ENCODE assay signal across 8 cellular contexts in genomic region chr19:15452111-15453047, GRCh38. TPM values are rescaled to one million over a fixed set of nuclear protein-coding genes. Genes with fewer than 3 reads are reported as not detected.
DNase-seq lines count a peak whose midpoint lies in the region; ATAC-seq and TF ChIP-seq lines count a peak whose summit lies in the region.

No MANE protein-coding gene starts in this region.

- peak; percentile 70 to 79 (median 76) for ATAC-seq in right lobe of liver
- ATAC-seq in HG02763 (IDR thresholded peaks at IDR 0.05; ENCODE audit: unreplicated experiment) = no peak

- H3K27ac ChIP-seq in right lobe of liver = peak overlapping the region in 2 of 3 donors; percentile 28 to 47
- peak overlapping the region; percentile 39 to 75 for H3K27ac ChIP-seq in tibial artery

- 22% methylated on average over 9 of the region's 37 CpGs for whole genome bisulfite sequencing in right lobe of liver (ENCODE audit: insufficient coverage, low coverage, low lambda C conversion rate, missing lambda C conversion rate)

- H3K4me3 ChIP-seq in right lobe of liver = peak overlapping the region; percentile 36 to 55 (median 53)
- H3K4me3 ChIP-seq in tibial artery = peak overlapping the region; percentile 54

- peak; percentile 73 for DNase-seq in activated effector memory CD4-positive, alpha-beta T cell treated with anti-CD3 and anti-CD28 coated beads, Interleukin-2, amount 50 U/mL, for 16 hours
- no peak for DNase-seq in activated effector memory CD4-positive, alpha-beta T cell treated with Interleukin-2 at 50 U/mL for 16 hours
- DNase-seq in NCI-H748 (lab: John Stamatoyannopoulos, UW; ENCODE audit: unreplicated experiment) = peak; percentile 79
- peak; percentile 95 for DNase-seq in ecto neural progenitor cell (ENCODE audit: low spot score)
- peak; percentile 91 to 96 (median 94) for DNase-seq in right lobe of liver
- peak; percentile 90 to 95 for DNase-seq in tibial artery
- no peak for DNase-seq in cerebellum (ENCODE audit: low spot score)

- H3K36me3 ChIP-seq in right lobe of liver (no peaks in the 10 kb centered on the region), tibial artery (peaks cover 0 to under 1% (median 0%) of the 10 kb centered on the region in 3 donors)

- H3K27me3 ChIP-seq in right lobe of liver (no peaks in the 10 kb centered on the region), tibial artery (peaks cover 4 to 37% of the 10 kb centered on the region in 2 donors)

- no peaks in the 10 kb centered on the region for H3K9me3 ChIP-seq in right lobe of liver
- H3K9me3 ChIP-seq in tibial artery = no peaks in the 10 kb centered on the region

- H3K4me1 ChIP-seq in right lobe of liver (peaks cover 0 to 27% (median 3%) of the 10 kb centered on the region in 4 donors), tibial artery (peaks cover 0 to 44% (median 37%) of the 10 kb centered on the region in 4 donors)

- TF ChIP-seq CTCF in right lobe of liver (IDR thresholded peaks at IDR 0.05) (no peak), tibial artery (IDR thresholded peaks at IDR 0.05) (no peak)

- intact Hi-C loops in right lobe of liver (cut with DNase I) = loop anchor here in 1 of 2 donors (10.0 kb wide), 1 partner anchor 102 kb away; no protein-coding TSS in a partner anchor
- intact Hi-C loops in tibial artery (cut with DNase I; ENCODE audit: low total_unique reads) = loop anchor here (5.0 kb wide), 1 partner anchor 100 kb away; no protein-coding TSS in a partner anchor

- TF ChIP-seq POLR2A in right lobe of liver (IDR thresholded peaks at IDR 0.05) = peak; percentile 90

RNA-seq across cellular contexts. Expression of gene WIZ, which starts 2.6 kb away (rescaled TPM):
- 10 to 100 TPM; 12.5 to 24.4 (median 14.6) TPM for total RNA-seq in right lobe of liver
- total RNA-seq in cerebellum = 13.9 TPM

RNA-seq across cellular contexts. Expression of gene RASAL3, which starts 12.0 kb away (rescaled TPM):
- total RNA-seq in right lobe of liver (1 to 10 TPM in 4 of 6 experiments, under 1 TPM in 2; 0.75 to 1.9 (median 1.1) TPM), cerebellum (0.64 TPM)

RNA-seq across cellular contexts. Expression of gene PGLYRP2, which starts 26.9 kb away (rescaled TPM):
- 100 to 1,000 TPM in 2 of 6 experiments, 10 to 100 TPM in 4; 45.1 to 135 (median 59.2) TPM for total RNA-seq in right lobe of liver
- not detected for total RNA-seq in cerebellum

RNA-seq across cellular contexts. Expression of gene AKAP8L, which starts 33.6 kb away (rescaled TPM):
- 10 to 100 TPM; 27.4 to 69.4 (median 49.6) TPM for total RNA-seq in right lobe of liver
- 98.3 TPM for total RNA-seq in cerebellum

RNA-seq across cellular contexts. Expression of gene CYP4F22, which starts 55.9 kb away (rescaled TPM):
- total RNA-seq in right lobe of liver = 1 to 10 TPM in 5 of 6 experiments, under 1 TPM in 1; 0.95 to 6.0 (median 4.5) TPM
- not detected for total RNA-seq in cerebellum

Comparison
In these comparisons a context has a peak if more than half of its experiments do, and no peak if none do; other contexts are left out.
1. DNase-seq: peak in activated effector memory CD4-positive, alpha-beta T cell treated with anti-CD3 and anti-CD28 coated beads, Interleukin-2, amount 50 U/mL, for 16 hours (single experiment), NCI-H748 (single experiment), ecto neural progenitor cell (single experiment), right lobe of liver (3 of 3) and tibial artery (2 of 2); none in activated effector memory CD4-positive, alpha-beta T cell treated with Interleukin-2 at 50 U/mL for 16 hours (single experiment) and cerebellum (single experiment).
2. RNA of gene PGLYRP2, which starts 26.9 kb away (total RNA-seq): 45.1 to 135 TPM in right lobe of liver; not detected in cerebellum (single experiment); every median in the first group is over 10 times any median in the second.